Comparison of ENCODE assay signal across 1 cellular context in the genomic region with DNA sequence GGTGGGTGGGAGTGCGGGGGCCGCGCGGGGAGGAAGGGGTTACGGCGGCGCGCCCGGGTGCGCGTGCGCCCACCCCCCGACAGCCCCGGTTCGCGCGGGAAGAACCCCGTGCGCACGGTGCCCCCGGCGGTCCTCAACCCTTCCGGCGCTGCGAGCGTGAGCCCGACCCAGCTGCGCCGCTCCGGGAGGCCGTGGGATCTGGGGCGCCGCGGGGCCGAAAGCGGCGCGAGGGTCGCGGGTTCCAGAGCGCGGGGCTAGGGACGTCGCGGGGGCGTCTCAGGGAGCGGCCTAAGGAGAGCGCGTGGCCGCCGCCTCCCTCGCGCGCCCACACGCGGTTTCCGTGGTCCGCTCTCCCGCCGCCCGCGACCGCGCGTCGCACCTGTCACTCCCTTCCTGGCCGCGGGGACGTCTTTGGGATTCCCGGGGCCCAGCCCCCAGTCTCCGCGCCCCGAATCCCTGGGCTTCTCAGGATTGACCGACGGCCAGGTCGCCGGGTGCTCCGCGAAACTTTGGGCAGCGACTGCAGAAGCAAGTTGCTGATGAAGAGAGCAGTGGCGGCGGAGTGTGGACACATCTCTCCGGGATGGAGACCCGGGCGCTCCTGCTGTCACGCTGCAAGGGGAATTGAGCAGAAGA.
TF ChIP-seq lines count a peak whose summit lies in the region.

No MANE protein-coding gene starts in this region.

TF ChIP-seq in WTC11, 78 proteins besides CTCF, POLR2A, EP300 and RAD21 (continued from another document):
- TF ChIP-seq, protein P1, sequence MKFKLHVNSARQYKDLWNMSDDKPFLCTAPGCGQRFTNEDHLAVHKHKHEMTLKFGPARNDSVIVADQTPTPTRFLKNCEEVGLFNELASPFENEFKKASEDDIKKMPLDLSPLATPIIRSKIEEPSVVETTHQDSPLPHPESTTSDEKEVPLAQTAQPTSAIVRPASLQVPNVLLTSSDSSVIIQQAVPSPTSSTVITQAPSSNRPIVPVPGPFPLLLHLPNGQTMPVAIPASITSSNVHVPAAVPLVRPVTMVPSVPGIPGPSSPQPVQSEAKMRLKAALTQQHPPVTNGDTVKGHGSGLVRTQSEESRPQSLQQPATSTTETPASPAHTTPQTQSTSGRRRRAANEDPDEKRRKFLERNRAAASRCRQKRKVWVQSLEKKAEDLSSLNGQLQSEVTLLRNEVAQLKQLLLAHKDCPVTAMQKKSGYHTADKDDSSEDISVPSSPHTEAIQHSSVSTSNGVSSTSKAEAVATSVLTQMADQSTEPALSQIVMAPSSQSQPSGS (CRISPR knock-in tag; IDR thresholded peaks at IDR 0.05; ENCODE audit: borderline replicate concordance, low read depth): no peak
- TF ChIP-seq GTF2I (CRISPR knock-in tag; conservative IDR thresholded peaks at IDR 0.05) (no peak), ELF4 (CRISPR knock-in tag; IDR thresholded peaks at IDR 0.05; ENCODE audit: low read depth) (no peak), RORB (CRISPR knock-in tag; IDR thresholded peaks at IDR 0.05) (no peak), IRF2 (CRISPR knock-in tag; IDR thresholded peaks at IDR 0.05; ENCODE audit: borderline replicate concordance, low read depth) (0 out of 2 replicates have a peak, but pooled peaks have one; percentile 20), FOXP1 (CRISPR knock-in tag; IDR thresholded peaks at IDR 0.05; ENCODE audit: borderline replicate concordance) (peak; percentile 50; the same call in 1 of the 2 replicates)
- TF ChIP-seq, protein P2, sequence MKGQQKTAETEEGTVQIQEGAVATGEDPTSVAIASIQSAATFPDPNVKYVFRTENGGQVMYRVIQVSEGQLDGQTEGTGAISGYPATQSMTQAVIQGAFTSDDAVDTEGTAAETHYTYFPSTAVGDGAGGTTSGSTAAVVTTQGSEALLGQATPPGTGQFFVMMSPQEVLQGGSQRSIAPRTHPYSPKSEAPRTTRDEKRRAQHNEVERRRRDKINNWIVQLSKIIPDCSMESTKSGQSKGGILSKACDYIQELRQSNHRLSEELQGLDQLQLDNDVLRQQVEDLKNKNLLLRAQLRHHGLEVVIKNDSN (CRISPR knock-in tag; IDR thresholded peaks at IDR 0.05): no peak
- TF ChIP-seq, protein P3, sequence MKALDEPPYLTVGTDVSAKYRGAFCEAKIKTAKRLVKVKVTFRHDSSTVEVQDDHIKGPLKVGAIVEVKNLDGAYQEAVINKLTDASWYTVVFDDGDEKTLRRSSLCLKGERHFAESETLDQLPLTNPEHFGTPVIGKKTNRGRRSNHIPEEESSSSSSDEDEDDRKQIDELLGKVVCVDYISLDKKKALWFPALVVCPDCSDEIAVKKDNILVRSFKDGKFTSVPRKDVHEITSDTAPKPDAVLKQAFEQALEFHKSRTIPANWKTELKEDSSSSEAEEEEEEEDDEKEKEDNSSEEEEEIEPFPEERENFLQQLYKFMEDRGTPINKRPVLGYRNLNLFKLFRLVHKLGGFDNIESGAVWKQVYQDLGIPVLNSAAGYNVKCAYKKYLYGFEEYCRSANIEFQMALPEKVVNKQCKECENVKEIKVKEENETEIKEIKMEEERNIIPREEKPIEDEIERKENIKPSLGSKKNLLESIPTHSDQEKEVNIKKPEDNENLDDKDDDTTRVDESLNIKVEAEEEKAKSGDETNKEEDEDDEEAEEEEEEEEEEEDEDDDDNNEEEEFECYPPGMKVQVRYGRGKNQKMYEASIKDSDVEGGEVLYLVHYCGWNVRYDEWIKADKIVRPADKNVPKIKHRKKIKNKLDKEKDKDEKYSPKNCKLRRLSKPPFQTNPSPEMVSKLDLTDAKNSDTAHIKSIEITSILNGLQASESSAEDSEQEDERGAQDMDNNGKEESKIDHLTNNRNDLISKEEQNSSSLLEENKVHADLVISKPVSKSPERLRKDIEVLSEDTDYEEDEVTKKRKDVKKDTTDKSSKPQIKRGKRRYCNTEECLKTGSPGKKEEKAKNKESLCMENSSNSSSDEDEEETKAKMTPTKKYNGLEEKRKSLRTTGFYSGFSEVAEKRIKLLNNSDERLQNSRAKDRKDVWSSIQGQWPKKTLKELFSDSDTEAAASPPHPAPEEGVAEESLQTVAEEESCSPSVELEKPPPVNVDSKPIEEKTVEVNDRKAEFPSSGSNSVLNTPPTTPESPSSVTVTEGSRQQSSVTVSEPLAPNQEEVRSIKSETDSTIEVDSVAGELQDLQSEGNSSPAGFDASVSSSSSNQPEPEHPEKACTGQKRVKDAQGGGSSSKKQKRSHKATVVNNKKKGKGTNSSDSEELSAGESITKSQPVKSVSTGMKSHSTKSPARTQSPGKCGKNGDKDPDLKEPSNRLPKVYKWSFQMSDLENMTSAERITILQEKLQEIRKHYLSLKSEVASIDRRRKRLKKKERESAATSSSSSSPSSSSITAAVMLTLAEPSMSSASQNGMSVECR (CRISPR knock-in tag; IDR thresholded peaks at IDR 0.05; ENCODE audit: borderline replicate concordance): no peak
- TF ChIP-seq, protein P4, sequence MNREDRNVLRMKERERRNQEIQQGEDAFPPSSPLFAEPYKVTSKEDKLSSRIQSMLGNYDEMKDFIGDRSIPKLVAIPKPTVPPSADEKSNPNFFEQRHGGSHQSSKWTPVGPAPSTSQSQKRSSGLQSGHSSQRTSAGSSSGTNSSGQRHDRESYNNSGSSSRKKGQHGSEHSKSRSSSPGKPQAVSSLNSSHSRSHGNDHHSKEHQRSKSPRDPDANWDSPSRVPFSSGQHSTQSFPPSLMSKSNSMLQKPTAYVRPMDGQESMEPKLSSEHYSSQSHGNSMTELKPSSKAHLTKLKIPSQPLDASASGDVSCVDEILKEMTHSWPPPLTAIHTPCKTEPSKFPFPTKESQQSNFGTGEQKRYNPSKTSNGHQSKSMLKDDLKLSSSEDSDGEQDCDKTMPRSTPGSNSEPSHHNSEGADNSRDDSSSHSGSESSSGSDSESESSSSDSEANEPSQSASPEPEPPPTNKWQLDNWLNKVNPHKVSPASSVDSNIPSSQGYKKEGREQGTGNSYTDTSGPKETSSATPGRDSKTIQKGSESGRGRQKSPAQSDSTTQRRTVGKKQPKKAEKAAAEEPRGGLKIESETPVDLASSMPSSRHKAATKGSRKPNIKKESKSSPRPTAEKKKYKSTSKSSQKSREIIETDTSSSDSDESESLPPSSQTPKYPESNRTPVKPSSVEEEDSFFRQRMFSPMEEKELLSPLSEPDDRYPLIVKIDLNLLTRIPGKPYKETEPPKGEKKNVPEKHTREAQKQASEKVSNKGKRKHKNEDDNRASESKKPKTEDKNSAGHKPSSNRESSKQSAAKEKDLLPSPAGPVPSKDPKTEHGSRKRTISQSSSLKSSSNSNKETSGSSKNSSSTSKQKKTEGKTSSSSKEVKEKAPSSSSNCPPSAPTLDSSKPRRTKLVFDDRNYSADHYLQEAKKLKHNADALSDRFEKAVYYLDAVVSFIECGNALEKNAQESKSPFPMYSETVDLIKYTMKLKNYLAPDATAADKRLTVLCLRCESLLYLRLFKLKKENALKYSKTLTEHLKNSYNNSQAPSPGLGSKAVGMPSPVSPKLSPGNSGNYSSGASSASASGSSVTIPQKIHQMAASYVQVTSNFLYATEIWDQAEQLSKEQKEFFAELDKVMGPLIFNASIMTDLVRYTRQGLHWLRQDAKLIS (CRISPR knock-in tag; IDR thresholded peaks at IDR 0.05; ENCODE audit: borderline replicate concordance): no peak
- TF ChIP-seq, protein P5, sequence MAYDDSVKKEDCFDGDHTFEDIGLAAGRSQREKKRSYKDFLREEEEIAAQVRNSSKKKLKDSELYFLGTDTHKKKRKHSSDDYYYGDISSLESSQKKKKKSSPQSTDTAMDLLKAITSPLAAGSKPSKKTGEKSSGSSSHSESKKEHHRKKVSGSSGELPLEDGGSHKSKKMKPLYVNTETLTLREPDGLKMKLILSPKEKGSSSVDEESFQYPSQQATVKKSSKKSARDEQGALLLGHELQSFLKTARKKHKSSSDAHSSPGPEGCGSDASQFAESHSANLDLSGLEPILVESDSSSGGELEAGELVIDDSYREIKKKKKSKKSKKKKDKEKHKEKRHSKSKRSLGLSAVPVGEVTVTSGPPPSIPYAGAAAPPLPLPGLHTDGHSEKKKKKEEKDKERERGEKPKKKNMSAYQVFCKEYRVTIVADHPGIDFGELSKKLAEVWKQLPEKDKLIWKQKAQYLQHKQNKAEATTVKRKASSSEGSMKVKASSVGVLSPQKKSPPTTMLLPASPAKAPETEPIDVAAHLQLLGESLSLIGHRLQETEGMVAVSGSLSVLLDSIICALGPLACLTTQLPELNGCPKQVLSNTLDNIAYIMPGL (CRISPR knock-in tag; IDR thresholded peaks at IDR 0.05): peak; percentile 80
